Comparison of ENCODE assay signal across 18 cellular contexts in the genomic region with DNA sequence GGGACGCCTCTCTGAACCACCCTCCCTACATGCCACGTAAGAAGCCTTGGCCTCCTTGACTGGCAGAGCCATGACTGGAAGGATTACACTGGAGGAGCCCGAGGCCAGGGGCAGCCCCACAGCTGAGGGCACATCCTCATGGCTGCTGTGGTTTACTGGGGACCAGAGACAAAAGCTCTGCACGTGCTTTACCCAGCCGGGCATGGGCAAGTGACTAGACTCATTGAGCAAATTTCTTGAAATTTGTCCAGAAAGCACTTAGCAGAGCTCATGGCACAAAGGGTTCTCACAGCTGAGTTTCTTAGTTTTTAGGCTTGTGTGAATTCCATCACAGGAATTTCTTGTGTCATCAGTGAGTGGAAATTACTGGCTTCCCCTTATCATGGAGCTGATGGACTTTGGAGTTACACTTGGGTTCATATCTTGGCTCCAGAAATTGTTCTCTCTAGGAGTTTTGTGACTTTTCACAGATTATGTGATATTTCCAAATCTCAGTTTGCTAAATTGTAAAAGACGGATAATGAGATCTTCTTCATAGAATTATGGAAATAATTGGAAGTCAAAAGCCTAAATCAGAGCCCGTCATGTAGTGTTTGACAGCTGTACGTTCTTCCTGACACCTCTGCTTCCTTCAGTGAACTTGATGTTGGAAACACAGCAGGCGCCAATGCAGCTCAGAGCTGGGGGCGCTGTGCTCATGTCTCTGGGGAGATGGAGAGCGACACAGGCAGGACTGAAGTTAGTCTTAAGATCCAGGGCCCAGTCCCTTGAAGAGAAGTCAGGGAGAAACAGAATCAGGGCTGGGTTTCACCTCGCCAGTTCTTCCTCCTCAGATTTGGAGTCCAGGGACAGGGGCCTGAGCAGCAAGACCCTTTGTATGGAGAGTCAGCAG. TPM values are rescaled to one million over a fixed set of nuclear protein-coding genes. Genes with fewer than 3 reads are reported as not detected.
"Had no signal": no experiment of that assay in that cellular context is flagged by ENCODE, and none has a peak within 500 bp of the region (broad histone marks: within the 10 kb centered on the region; RNA-seq: fewer than 3 reads in every experiment).

No MANE protein-coding gene starts in this region.

- H3K27ac Mint-ChIP-seq: activated CD8-positive, alpha-beta T cell treated with anti-CD3 and anti-CD28 coated beads, Interleukin-2, amount 10 ng/mL, durations not matched to agents 7 days and 5 days; immature natural killer cell; memory B cell; nephron progenitor cell; T-helper 1 cell treated with Interleukin-12 subunit alpha and Interleukin-12 subunit beta and Interleukin-4 antibody, amounts not matched to agents 30 μg/mL and 1 μg/mL, for 36 hours had no signal

- H3K27me3 ChIP-seq: ascending aorta, cardiac muscle cell, colonic mucosa, pancreas, stomach, thyroid gland, vagina had no signal

- H3K36me3 Mint-ChIP-seq: memory B cell had no signal

- ATAC-seq: activated CD8-positive, alpha-beta T cell treated with anti-CD3 and anti-CD28 coated beads, Interleukin-2, amount 10 ng/mL, durations not matched to agents 7 days and 5 days had no signal

- H3K9me3 Mint-ChIP-seq: nephron progenitor cell; T-helper 1 cell treated with Interleukin-12 subunit alpha and Interleukin-12 subunit beta and Interleukin-4 antibody, amounts not matched to agents 30 μg/mL and 1 μg/mL, for 36 hours had no signal

- H3K36me3 ChIP-seq: ascending aorta, cardiac muscle cell, colonic mucosa, pancreas, stomach, thyroid gland, vagina had no signal

- H3K27ac ChIP-seq: ascending aorta, cardiac muscle cell, colonic mucosa, pancreas, skin epidermis, stomach, thyroid gland, vagina had no signal

- H3K4me1 Mint-ChIP-seq: immature natural killer cell, memory B cell, nephron progenitor cell had no signal

- H3K4me3 Mint-ChIP-seq: activated CD8-positive, alpha-beta T cell treated with anti-CD3 and anti-CD28 coated beads, Interleukin-2, amount 10 ng/mL, durations not matched to agents 7 days and 5 days; immature natural killer cell; memory B cell; nephron progenitor cell; T-helper 1 cell treated with Interleukin-12 subunit alpha and Interleukin-12 subunit beta and Interleukin-4 antibody, amounts not matched to agents 30 μg/mL and 1 μg/mL, for 36 hours had no signal

- H3K4me3 ChIP-seq: ascending aorta, cardiac muscle cell, colonic mucosa, pancreas, skin epidermis, stomach, thyroid gland, vagina had no signal

- DNase-seq: activated CD4-positive, alpha-beta T cell treated with anti-CD3 and anti-CD28 coated beads for 4 hours; activated CD8-positive, alpha-beta memory T cell treated with anti-CD3 and anti-CD28 coated beads, Interleukin-2, amount 50 U/mL, for 48 hours; activated CD8-positive, alpha-beta T cell treated with anti-CD3 and anti-CD28 coated beads, Interleukin-2, amount 10 ng/mL, durations not matched to agents 7 days and 5 days; activated naive CD4-positive, alpha-beta T cell; colonic mucosa; effector CD4-positive, alpha-beta T cell; immature natural killer cell; nephron progenitor cell; retina; stomach; thyroid gland had no signal

- H3K4me1 ChIP-seq: ascending aorta, colonic mucosa, pancreas, stomach, thyroid gland, vagina had no signal

- H3K9me3 ChIP-seq: ascending aorta, colonic mucosa, pancreas, stomach, thyroid gland, vagina had no signal

RNA-seq across cellular contexts. Expression of a gene that starts 47.7 kb away (rescaled TPM):
- total RNA-seq: activated CD8-positive, alpha-beta T cell treated with anti-CD3 and anti-CD28 coated beads, Interleukin-2, amount 10 ng/mL, durations not matched to agents 7 days and 5 days; ascending aorta; thyroid gland; vagina had no signal
